In the genomic region with DNA sequence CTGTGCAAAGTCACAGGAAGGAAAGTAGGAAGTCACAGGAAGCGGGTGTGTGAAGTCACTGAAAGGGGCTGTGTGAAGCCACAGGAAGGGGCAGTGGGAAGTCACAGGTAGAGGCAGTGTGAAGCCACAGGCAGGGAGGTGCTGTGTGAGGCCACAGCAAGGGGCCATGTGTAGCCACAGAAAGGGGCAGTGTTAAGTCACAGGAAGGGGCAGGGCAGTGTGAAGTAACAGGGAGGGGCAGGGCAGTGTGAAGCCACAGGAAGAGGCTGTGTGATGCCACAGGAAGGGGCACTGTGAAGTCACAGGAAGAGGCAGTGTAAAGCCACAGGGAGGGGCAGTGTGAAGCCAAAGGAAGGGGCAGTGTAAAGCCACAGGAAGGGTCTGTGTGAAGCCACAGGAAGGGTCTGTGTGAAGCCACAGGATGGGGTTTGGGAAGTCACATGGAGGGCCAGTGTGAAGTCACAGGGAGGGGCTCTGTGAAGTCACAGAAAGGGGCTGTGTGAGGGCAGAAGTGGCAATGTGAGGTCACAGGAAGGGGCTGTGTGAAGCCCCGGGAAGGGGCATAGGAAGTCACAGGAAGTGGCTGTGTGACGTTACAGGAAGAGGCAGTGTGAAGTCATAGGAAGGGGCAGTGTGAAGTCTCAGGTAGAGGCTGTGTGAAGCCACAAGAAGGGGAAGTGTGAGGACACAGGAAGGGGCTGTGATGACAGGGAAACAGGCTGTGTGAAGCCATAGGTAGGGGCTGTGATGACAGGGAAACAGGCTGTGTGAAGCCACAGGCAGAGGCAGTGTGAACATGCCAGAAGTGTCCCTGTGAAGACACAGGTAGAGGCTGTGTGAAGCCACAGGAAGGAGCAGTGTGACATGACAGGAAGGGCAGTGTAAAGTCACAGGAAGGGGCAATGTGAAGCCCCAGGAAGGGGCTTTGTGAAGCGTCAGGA, we compare ENCODE assay signal across 21 cellular contexts. TPM values are rescaled to one million over a fixed set of nuclear protein-coding genes. Genes with fewer than 3 reads are reported as not detected.
DNase-seq lines count a peak whose midpoint lies in the region; ATAC-seq and TF ChIP-seq lines count a peak whose summit lies in the region.
"Had no signal": no experiment of that assay in that cellular context is flagged by ENCODE, and none has a peak within 500 bp of the region (broad histone marks: within the 10 kb centered on the region; RNA-seq: fewer than 3 reads in every experiment).

No MANE protein-coding gene starts in this region.

- no peaks in the 10 kb centered on the region for H3K27me3 ChIP-seq in spleen (replicated peaks in 1 of 7)
- H3K27me3 ChIP-seq: body of pancreas, pancreas had no signal

- TF ChIP-seq CTCF in spleen (IDR thresholded peaks at IDR 0.05 in 8 of 11, conservative IDR thresholded peaks at IDR 0.05 in 3 of 11): no peak

- peaks cover 57% of the 10 kb centered on the region for H3K9me3 ChIP-seq in KOPT-K1 (ENCODE audit: insufficient read depth, low read length, poor library complexity, severe bottlenecking)
- peaks cover 0 to 73% (median 56%) of the 10 kb centered on the region in 8 donors for H3K9me3 ChIP-seq in spleen
- H3K9me3 ChIP-seq: A549, body of pancreas, pancreas had no signal

- intact Hi-C loops in activated naive CD4-positive, alpha-beta T cell treated with anti-CD3 and anti-CD28 coated beads for 36 hours (cut with micrococcal nuclease): no loop called here
- intact Hi-C loops in spleen (cut with DNase I; ENCODE audit: low total_unique reads): no loop called here

- no peak overlapping the region for H3K27ac Mint-ChIP-seq in activated naive CD4-positive, alpha-beta T cell treated with anti-CD3 and anti-CD28 coated beads for 36 hours
- H3K27ac Mint-ChIP-seq in central memory CD8-positive, alpha-beta T cell (ENCODE audit: low read depth): no peak overlapping the region
- H3K27ac Mint-ChIP-seq: activated naive CD8-positive, alpha-beta T cell; dendritic cell treated with granulocyte-macrophage colony-stimulating factor and Interleukin-4, amounts not matched to agents 40 ng/mL and 50 ng/mL, for 4 days had no signal

- peak overlapping the region; percentile 60 for H3K27ac ChIP-seq in KOPT-K1 (ENCODE audit: low read depth, low read length, poor library complexity, severe bottlenecking)
- peak overlapping the region; percentile 1 to 76 (median 56) for H3K27ac ChIP-seq in spleen
- H3K27ac ChIP-seq: A549, body of pancreas, C4-2B, pancreas had no signal

- no peak for TF ChIP-seq POLR2A in spleen (IDR thresholded peaks at IDR 0.05)

- DNase-seq in activated naive CD4-positive, alpha-beta T cell treated with anti-CD3 and anti-CD28 coated beads for 36 hours: peak; percentile 25
- DNase-seq in activated naive CD4-positive, alpha-beta T cell treated with anti-CD3 and anti-CD28 coated beads, Interleukin-2, amount 50 U/mL, for 16 hours: no peak
- DNase-seq in central memory CD8-positive, alpha-beta T cell (ENCODE audit: low spot score in 2 of 2): peak in 1 of 2 donors; percentile 27
- DNase-seq in spleen: peak; percentile 22
- no peak for DNase-seq in COR-L47 (lab: John Stamatoyannopoulos, UW)
- no peak for DNase-seq in activated CD4-positive, CD25-positive, alpha-beta regulatory T cell treated with anti-CD3 and anti-CD28 coated beads, Interleukin-2, amount 50 U/mL, for 72 hours
- DNase-seq: activated T-cell treated with anti-CD3 and anti-CD28 coated beads, Interleukin-2, amount 50 U/mL, for 4 hours; body of pancreas; NCI-H2081 treated with DMSO at 0.1 percent for 48 hours; NCI-H510A treated with DMSO at 0.1 percent for 48 hours; pancreas; stimulated activated CD4-positive, alpha-beta T cell treated with anti-CD3 and anti-CD28 coated beads, Interleukin-1b, Interleukin-23, amount 100 ng/mL, for 48 hours had no signal

- H3K4me3 Mint-ChIP-seq in activated naive CD4-positive, alpha-beta T cell treated with anti-CD3 and anti-CD28 coated beads for 36 hours: no peak overlapping the region
- H3K4me3 Mint-ChIP-seq in central memory CD8-positive, alpha-beta T cell: no peak overlapping the region
- H3K4me3 Mint-ChIP-seq: activated naive CD8-positive, alpha-beta T cell; activated T-cell treated with anti-CD3 and anti-CD28 coated beads, Interleukin-2, amount 50 U/mL, for 4 hours; dendritic cell treated with granulocyte-macrophage colony-stimulating factor and Interleukin-4, amounts not matched to agents 40 ng/mL and 50 ng/mL, for 4 days had no signal

- no peaks in the 10 kb centered on the region for H3K9me3 Mint-ChIP-seq in activated naive CD4-positive, alpha-beta T cell treated with anti-CD3 and anti-CD28 coated beads for 36 hours
- H3K9me3 Mint-ChIP-seq in central memory CD8-positive, alpha-beta T cell: no peaks in the 10 kb centered on the region
- H3K9me3 Mint-ChIP-seq: activated T-cell treated with anti-CD3 and anti-CD28 coated beads, Interleukin-2, amount 50 U/mL, for 4 hours; dendritic cell treated with granulocyte-macrophage colony-stimulating factor and Interleukin-4, amounts not matched to agents 40 ng/mL and 50 ng/mL, for 4 days had no signal

- peak; percentile 5 for ATAC-seq in central memory CD8-positive, alpha-beta T cell (replicated peaks; ENCODE audit: extremely low read depth, poor library complexity, severe bottlenecking)
- no peak for ATAC-seq in GM19351 (IDR thresholded peaks at IDR 0.05; ENCODE audit: unreplicated experiment)
- ATAC-seq: A549, body of pancreas, K562, pancreas, Right ventricle myocardium inferior had no signal

- no peaks in the 10 kb centered on the region for H3K27me3 Mint-ChIP-seq in activated naive CD4-positive, alpha-beta T cell treated with anti-CD3 and anti-CD28 coated beads for 36 hours (ENCODE audit: low read depth)
- no peaks in the 10 kb centered on the region for H3K27me3 Mint-ChIP-seq in central memory CD8-positive, alpha-beta T cell
- H3K27me3 Mint-ChIP-seq: activated naive CD8-positive, alpha-beta T cell; dendritic cell treated with granulocyte-macrophage colony-stimulating factor and Interleukin-4, amounts not matched to agents 40 ng/mL and 50 ng/mL, for 4 days had no signal

- no peaks in the 10 kb centered on the region for H3K36me3 Mint-ChIP-seq in activated naive CD4-positive, alpha-beta T cell treated with anti-CD3 and anti-CD28 coated beads for 36 hours (ENCODE audit: low read depth)
- peaks cover 5% of the 10 kb centered on the region for H3K36me3 Mint-ChIP-seq in central memory CD8-positive, alpha-beta T cell (ENCODE audit: insufficient read depth)
- H3K36me3 Mint-ChIP-seq: activated naive CD8-positive, alpha-beta T cell had no signal

- CTCF ChIA-PET in activated naive CD4-positive, alpha-beta T cell treated with anti-CD3 and anti-CD28 coated beads for 36 hours (lab: Charles Lee): no interaction called here

- H3K4me3 ChIP-seq in spleen: no peak overlapping the region
- H3K4me3 ChIP-seq: A549, body of pancreas, K562, pancreas had no signal

- no peaks in the 10 kb centered on the region for H3K36me3 ChIP-seq in KOPT-K1 (ENCODE audit: insufficient read depth, low read length)
- no peaks in the 10 kb centered on the region for H3K36me3 ChIP-seq in spleen
- H3K36me3 ChIP-seq: pancreas had no signal

- 40 to 52% (median 48%) methylated on average over 4 of the region's 4 CpGs for WGBS in spleen, 5 donors

- H3K4me1 ChIP-seq in spleen: peaks cover 0 to 5% (median 0%) of the 10 kb centered on the region in 6 donors
- H3K4me1 ChIP-seq: A549, body of pancreas, pancreas had no signal

- peaks cover 25% of the 10 kb centered on the region for H3K4me1 Mint-ChIP-seq in activated naive CD4-positive, alpha-beta T cell treated with anti-CD3 and anti-CD28 coated beads for 36 hours (ENCODE audit: low read depth)
- H3K4me1 Mint-ChIP-seq in central memory CD8-positive, alpha-beta T cell: peaks cover 12% of the 10 kb centered on the region

RNA-seq across cellular contexts. Expression of gene GASK1A, which starts 36.7 kb away (rescaled TPM):
- total RNA-seq in activated naive CD4-positive, alpha-beta T cell treated with anti-CD3 and anti-CD28 coated beads for 36 hours: not detected
- total RNA-seq in spleen: 1 to 10 TPM in 5 of 7 donors, under 1 TPM in 2; 0.43 to 4.0 (median 1.9) TPM
- 1 to 10 TPM in 2 of 3 donors, under 1 TPM in 1; 0.59 to 2.4 (median 1.6) TPM for polyA plus RNA-seq in spleen
- total RNA-seq: activated T-cell treated with anti-CD3 and anti-CD28 coated beads, Interleukin-2, amount 50 U/mL, for 4 hours; lung microvascular endothelial cell had no signal
- polyA plus RNA-seq: A549 had no signal

Comparison
In these comparisons a context has a peak if more than half of its experiments do, and no peak if none do; other contexts are left out.
1. DNase-seq: peak in activated naive CD4-positive, alpha-beta T cell treated with anti-CD3 and anti-CD28 coated beads for 36 hours (single experiment) and spleen (single experiment); none in activated naive CD4-positive, alpha-beta T cell treated with anti-CD3 and anti-CD28 coated beads, Interleukin-2, amount 50 U/mL, for 16 hours (single experiment), COR-L47 (single experiment) and activated CD4-positive, CD25-positive, alpha-beta regulatory T cell treated with anti-CD3 and anti-CD28 coated beads, Interleukin-2, amount 50 U/mL, for 72 hours (single experiment).